12 cellular contexts compared by ENCODE assay signal in the genomic region with DNA sequence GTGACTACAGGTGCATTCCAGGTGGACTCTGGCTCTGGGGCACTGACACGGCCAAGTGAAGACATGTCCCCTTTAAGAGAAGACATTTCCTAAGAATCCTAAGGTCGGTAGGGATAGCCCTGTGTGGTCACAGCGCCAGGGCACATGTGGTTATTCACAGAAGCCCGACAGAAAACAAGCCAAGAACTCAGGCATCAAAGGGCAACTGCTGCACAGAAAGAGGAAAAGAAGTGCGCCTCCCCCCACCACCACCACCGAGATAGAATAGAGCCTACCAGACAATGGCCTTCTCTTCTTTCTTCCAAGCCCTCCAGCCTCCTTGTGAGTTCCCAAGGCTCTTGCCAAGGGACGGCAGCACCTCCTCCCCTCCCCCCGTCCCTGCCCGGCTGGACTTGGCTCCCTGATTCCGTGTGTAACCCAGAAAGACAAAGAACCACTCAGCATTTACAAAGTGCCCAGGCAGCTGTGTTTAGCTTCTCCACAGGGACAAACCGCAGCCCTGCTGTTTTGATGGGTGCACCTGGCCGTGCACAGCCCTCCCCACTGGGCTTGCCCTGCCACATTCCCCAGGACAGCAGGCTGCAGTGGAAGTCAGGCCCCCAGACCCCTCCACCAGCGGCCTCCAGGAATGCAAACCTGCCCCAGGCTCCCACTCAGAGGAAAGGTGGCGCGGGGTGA. TPM values are rescaled to one million over a fixed set of nuclear protein-coding genes. Genes with fewer than 3 reads are reported as not detected.
A peak's percentile ranks its signal among the peaks of the same experiment; 100 is the strongest.
DNase-seq lines count a peak whose midpoint lies in the region; ATAC-seq and TF ChIP-seq lines count a peak whose summit lies in the region.
"Had no signal": no experiment of that assay in that cellular context is flagged by ENCODE, and none has a peak within 500 bp of the region (broad histone marks: within the 10 kb centered on the region; RNA-seq: fewer than 3 reads in every experiment).

No MANE protein-coding gene starts in this region.

- in situ Hi-C loops in T47D (cut with HindIII; ENCODE audit: low pct_unique_long_range_greater_than_20kb, low sequenced_read_pairs), result no loop called here

- H3K36me3 Mint-ChIP-seq in MCF 10A (ENCODE audit: insufficient read depth, unreplicated experiment) (peaks cover 6% of the 10 kb centered on the region), brain (no peaks in the 10 kb centered on the region)

- no peak overlapping the region for H3K4me3 Mint-ChIP-seq in MCF 10A (ENCODE audit: unreplicated experiment)
- H3K4me3 Mint-ChIP-seq in brain, result no peak overlapping the region

- H3K4me1 Mint-ChIP-seq in MCF 10A (ENCODE audit: insufficient read depth, unreplicated experiment) (peaks cover 19% of the 10 kb centered on the region), brain (peaks cover 31% of the 10 kb centered on the region)

- TF ChIP-seq CTCF in MCF 10A (IDR thresholded peaks at IDR 0.05; ENCODE audit: unreplicated experiment) (no peak), brain (conservative IDR thresholded peaks at IDR 0.05) (no peak)

- no peak for ATAC-seq in GM19463 (IDR thresholded peaks at IDR 0.05; ENCODE audit: unreplicated experiment)

- DNase-seq in T47D (ENCODE audit: low read depth in 1 of 2, low spot score in 1 of 2), result peak; percentile 36 to 81
- no peak for DNase-seq in MCF 10A (ENCODE audit: unreplicated experiment)
- peak; percentile 72 for DNase-seq in medulla oblongata (ENCODE audit: extremely low spot score)
- no peak for DNase-seq in NCI-H2171 (lab: John Stamatoyannopoulos, UW)
- no peak for DNase-seq in activated T-cell treated with anti-CD3 and anti-CD28 coated beads, Interleukin-2, amount 50 U/mL, for 1 hour
- DNase-seq in hepatic stellate cell (ENCODE audit: low spot score), result no peak
- DNase-seq: KBM-7, SK-N-SH had no signal

- CTCF ChIA-PET in MCF 10A (lab: Yijun Ruan, JAX), result no interaction called here

- H3K27me3 Mint-ChIP-seq in MCF 10A (ENCODE audit: insufficient read depth, unreplicated experiment), result peaks cover 14% of the 10 kb centered on the region
- H3K27me3 Mint-ChIP-seq in brain, result peaks cover 10% of the 10 kb centered on the region

- POLR2A ChIA-PET in MCF 10A (lab: Yijun Ruan, JAX), result interaction anchor here (0.6 kb wide), 1 partner anchor 63 kb away, joined by 3 read pairs; no protein-coding TSS in a partner anchor

- no TSS peak for BruUV-seq in MCF 10A (replicated peaks; lab: Mats Ljungman, UMichigan)

- H3K27ac Mint-ChIP-seq in MCF 10A (ENCODE audit: low read depth, unreplicated experiment), result no peak overlapping the region
- H3K27ac Mint-ChIP-seq in brain, result peak overlapping the region in 4 of 5 experiments; percentile 19 to 71 (median 32)

- intact Hi-C loops in MCF 10A (cut with micrococcal nuclease), result no loop called here

- H3K9me3 Mint-ChIP-seq in MCF 10A (ENCODE audit: unreplicated experiment) (no peaks in the 10 kb centered on the region), brain (no peaks in the 10 kb centered on the region)

RNA-seq across cellular contexts. Expression of gene TMPRSS2, which starts 30.2 kb away (rescaled TPM):
- not detected in 2 replicates for total RNA-seq in MCF 10A (2022)
- not detected for polyA plus RNA-seq in brain (ENCODE audit: insufficient read depth, low read depth, low replicate concordance)
- total RNA-seq: endothelial cell of umbilical vein had no signal
- polyA plus RNA-seq: AG04450, endothelial cell of umbilical vein, SK-N-SH had no signal

RNA-seq across cellular contexts. Expression of gene MX1, which starts 51.7 kb away (rescaled TPM):
- 1.8 and 2.4 TPM in 2 replicates for total RNA-seq in MCF 10A (2022)
- 24.5 TPM for polyA plus RNA-seq in brain (ENCODE audit: insufficient read depth, low read depth, low replicate concordance)

Comparison
In these comparisons a context has a peak if more than half of its experiments do, and no peak if none do; other contexts are left out.
1. DNase-seq: peak in T47D (2 of 2) and medulla oblongata (single experiment); none in MCF 10A (single experiment), NCI-H2171 (single experiment), activated T-cell treated with anti-CD3 and anti-CD28 coated beads, Interleukin-2, amount 50 U/mL, for 1 hour (single experiment) and hepatic stellate cell (single experiment).